9 cellular contexts compared by ENCODE assay signal in the genomic region with DNA sequence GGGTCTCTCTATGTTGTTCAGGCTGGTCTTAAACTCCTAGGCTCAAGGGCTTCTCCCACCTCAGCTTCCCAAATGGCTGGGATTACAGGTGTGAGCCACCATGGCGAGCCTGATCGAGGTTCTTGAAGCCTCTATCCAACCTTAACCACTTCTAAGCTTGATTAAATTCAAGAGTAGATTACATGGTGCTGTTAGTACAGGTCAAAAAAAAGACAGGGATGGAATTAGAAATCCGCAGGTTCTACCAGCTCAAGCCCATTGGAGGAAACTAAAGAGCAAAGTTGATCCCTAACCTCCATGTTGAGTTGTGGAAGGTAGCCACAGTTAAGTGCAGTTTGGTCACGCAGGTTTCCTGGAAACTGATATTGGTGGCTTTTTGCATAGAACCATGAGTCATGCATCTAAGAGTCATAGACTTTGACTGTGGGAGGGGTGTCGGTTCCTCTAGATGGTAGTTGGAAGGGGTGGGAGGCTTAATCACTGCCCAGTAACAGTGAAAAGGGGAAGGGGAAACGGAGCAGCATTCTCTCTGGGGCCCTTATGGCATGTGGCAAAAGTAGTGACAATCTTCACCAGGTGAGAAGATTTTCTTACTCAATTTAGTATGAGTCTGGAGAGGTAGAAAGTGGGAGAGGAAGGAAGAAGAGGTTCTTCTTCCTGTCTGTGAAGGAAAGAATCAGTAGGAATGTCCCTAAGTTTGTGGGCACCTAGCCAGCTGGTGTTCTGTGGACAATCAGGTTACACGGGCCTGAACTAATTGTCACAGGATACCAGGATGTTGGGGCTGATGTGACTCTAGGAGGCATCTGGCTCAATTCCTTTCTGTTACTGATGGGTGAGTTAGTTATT. TPM values are rescaled to one million over a fixed set of nuclear protein-coding genes. Genes with fewer than 3 reads are reported as not detected.
DNase-seq lines count a peak whose midpoint lies in the region; ATAC-seq and TF ChIP-seq lines count a peak whose summit lies in the region.
"Had no signal": no experiment of that assay in that cellular context is flagged by ENCODE, and none has a peak within 500 bp of the region (broad histone marks: within the 10 kb centered on the region; RNA-seq: fewer than 3 reads in every experiment).

No MANE protein-coding gene starts in this region.

- H3K4me3 ChIP-seq in upper lobe of left lung (no peak overlapping the region), neural progenitor cell (no peak overlapping the region)
- H3K4me3 ChIP-seq: SJSA1 had no signal

- H3K4me2 ChIP-seq in neural progenitor cell = no peak overlapping the region

- no peak overlapping the region for H2AFZ ChIP-seq in neural progenitor cell (replicated peaks)

- 34 to 55% methylated on average over 7 of the region's 7 CpGs for WGBS in upper lobe of left lung, 2 donors

- no peaks in the 10 kb centered on the region for H3K4me1 Mint-ChIP-seq in neural progenitor cell

- DNase-seq in T-helper 22 cell (ENCODE audit: low read depth) (peak; percentile 53), erythroblast (lab: John Stamatoyannopoulos, UW) (peak; percentile 58 to 80), upper lobe of left lung (peak in 1 of 2 donors; percentile 63), neural progenitor cell (ENCODE audit: low spot score) (no peak), superior temporal gyrus (ENCODE audit: extremely low spot score) (no peak), amniotic stem cell (lab: John Stamatoyannopoulos, UW) (no peak)

- H3K79me2 ChIP-seq in neural progenitor cell (ENCODE audit: low read depth) = no peaks in the 10 kb centered on the region

- no peaks in the 10 kb centered on the region for H3K36me3 Mint-ChIP-seq in neural progenitor cell

- no peaks in the 10 kb centered on the region for H3K9me3 Mint-ChIP-seq in neural progenitor cell

- H3K27me3 ChIP-seq in upper lobe of left lung = no peaks in the 10 kb centered on the region
- H3K27me3 ChIP-seq in neural progenitor cell = no peaks in the 10 kb centered on the region

- TF ChIP-seq POLR2A in erythroblast (IDR thresholded peaks at IDR 0.05; ENCODE audit: low read length) (peak; percentile 48), upper lobe of left lung (IDR thresholded peaks at IDR 0.05) (peak in 1 of 4 donors; percentile 36)

- no peaks in the 10 kb centered on the region for H3K27me3 Mint-ChIP-seq in neural progenitor cell (ENCODE audit: insufficient read depth, low read depth)

- ATAC-seq in GM19023 (IDR thresholded peaks at IDR 0.05; ENCODE audit: unreplicated experiment) (peak; percentile 52), HG03066 (IDR thresholded peaks at IDR 0.05; ENCODE audit: low read depth, unreplicated experiment) (peak; percentile 61), upper lobe of left lung (ENCODE audit: low FRiP score in 2 of 2) (peak; percentile 79 to 88)

- no peak overlapping the region for H3K9ac ChIP-seq in neural progenitor cell

- no peaks in the 10 kb centered on the region for H3F3A ChIP-seq in neural progenitor cell (ENCODE audit: low read depth)

- H3K36me3 ChIP-seq in upper lobe of left lung (no peaks in the 10 kb centered on the region), neural progenitor cell (no peaks in the 10 kb centered on the region)
- H3K36me3 ChIP-seq: SJSA1 had no signal

- H4K20me1 ChIP-seq in neural progenitor cell (ENCODE audit: low read depth) = no peaks in the 10 kb centered on the region

- H3K4me3 Mint-ChIP-seq in neural progenitor cell = no peak overlapping the region

- no peaks in the 10 kb centered on the region for H3K9me3 ChIP-seq in upper lobe of left lung
- H3K9me3 ChIP-seq in neural progenitor cell (ENCODE audit: low read depth) = no peaks in the 10 kb centered on the region
- H3K9me3 ChIP-seq: SJSA1 had no signal

- H3K27ac Mint-ChIP-seq in neural progenitor cell = no peak overlapping the region

- H3K27ac ChIP-seq in upper lobe of left lung (peak overlapping the region; percentile 55 to 72 (median 62)), neural progenitor cell (no peak overlapping the region)
- H3K27ac ChIP-seq: SJSA1 had no signal

- H3K4me1 ChIP-seq in upper lobe of left lung = peaks cover 0 to 5% (median 0%) of the 10 kb centered on the region in 4 donors
- H3K4me1 ChIP-seq in neural progenitor cell = no peaks in the 10 kb centered on the region
- H3K4me1 ChIP-seq: SJSA1 had no signal

- no peak for TF ChIP-seq CTCF in upper lobe of left lung (IDR thresholded peaks at IDR 0.05)
- TF ChIP-seq CTCF in neural progenitor cell (IDR thresholded peaks at IDR 0.05) = no peak

- TF ChIP-seq EP300 in upper lobe of left lung (IDR thresholded peaks at IDR 0.05) = peak in 1 of 4 donors; percentile 26

RNA-seq across cellular contexts. Expression of gene CD53, which starts 7.0 kb away (rescaled TPM):
- 100 to 1,000 TPM in 4 of 6 donors, 10 to 100 TPM in 2; 80.7 to 181 (median 129) TPM for total RNA-seq in upper lobe of left lung
- not detected in 2 replicates for total RNA-seq in neural progenitor cell (ENCODE audit: low replicate concordance)
- total RNA-seq: SJSA1 had no signal

Comparison
In these comparisons a context has a peak if more than half of its experiments do, and no peak if none do; other contexts are left out.
1. DNase-seq: peak in T-helper 22 cell (single experiment) and erythroblast (2 of 2); none in neural progenitor cell (single experiment), superior temporal gyrus (single experiment) and amniotic stem cell (single experiment).
2. RNA of gene CD53, which starts 7.0 kb away (total RNA-seq): 80.7 to 181 TPM in upper lobe of left lung; not detected in neural progenitor cell; every median in the first group is over 10 times any median in the second.
3. Peak in every context shown above with its lines, with median percentiles within 50 percentile points of each other: ATAC-seq.